1 cellular context compared by ENCODE assay signal in the genomic region with DNA sequence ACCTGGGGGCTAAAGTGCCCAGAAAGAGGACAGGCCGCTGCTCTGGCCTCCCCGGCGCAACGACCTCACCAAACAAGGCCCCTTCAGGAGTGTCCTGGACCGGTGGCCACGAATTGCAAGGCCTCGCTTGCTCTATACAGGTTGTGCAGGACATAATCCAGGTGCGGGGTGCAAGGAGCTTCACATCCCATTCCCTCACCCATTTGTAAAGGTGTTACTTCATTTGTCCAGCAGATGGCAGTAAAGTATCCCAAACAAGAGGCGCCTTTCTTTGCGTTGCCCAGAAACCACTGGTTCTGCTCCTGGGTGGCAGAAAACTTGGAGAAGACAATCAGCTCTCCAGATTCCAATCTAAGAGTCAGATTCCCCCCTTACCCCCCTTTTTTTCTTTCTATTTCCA.
TF ChIP-seq lines count a peak whose summit lies in the region.

No MANE protein-coding gene starts in this region.

TF ChIP-seq in IMR-90, 13 proteins besides CTCF, POLR2A, EP300 and RAD21 (continued from another document):
- no peak for TF ChIP-seq RCOR1 (IDR thresholded peaks at IDR 0.05; ENCODE audit: insufficient replicate concordance, low read length)
